Comparison of ENCODE assay signal across 8 cellular contexts in the genomic region with DNA sequence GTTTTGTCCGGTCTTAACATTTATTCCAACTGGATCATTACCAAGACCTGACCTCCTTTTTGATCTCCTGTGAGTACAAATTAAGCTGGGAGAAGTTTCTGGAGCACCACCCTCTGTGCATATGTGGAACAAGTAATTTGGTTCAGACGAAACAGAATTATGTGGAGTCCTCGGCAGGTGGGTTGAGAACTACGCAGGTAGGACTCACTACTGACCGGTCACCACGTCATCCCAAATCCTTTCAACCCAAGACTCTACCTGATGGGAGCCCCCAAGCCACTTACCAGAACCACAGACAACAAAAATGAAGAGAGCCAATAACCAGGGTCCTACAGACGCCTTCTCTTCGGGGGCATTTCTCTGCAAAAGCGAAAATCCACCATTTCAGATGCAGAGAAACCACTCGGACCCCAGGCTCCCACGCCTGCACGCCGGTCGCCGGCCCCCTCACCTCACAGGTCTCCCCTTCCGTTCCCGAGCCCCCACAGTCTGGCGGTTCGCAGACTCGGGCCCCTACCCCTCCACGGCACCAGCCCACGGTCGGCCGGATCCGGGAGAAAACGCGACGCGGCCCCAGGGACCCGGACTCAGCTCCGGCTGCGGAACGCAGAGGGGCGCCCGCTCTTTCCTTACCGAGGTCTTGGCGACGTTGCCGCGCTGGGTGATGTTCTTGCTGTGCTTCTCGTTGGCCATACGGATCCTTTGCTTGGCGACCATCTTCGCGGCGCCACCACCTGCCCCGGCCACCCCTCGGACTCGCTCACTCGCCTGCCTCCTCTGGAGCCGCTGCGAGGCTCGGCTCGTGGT. TPM values are rescaled to one million over a fixed set of nuclear protein-coding genes. Genes with fewer than 3 reads are reported as not detected.
DNase-seq lines count a peak whose midpoint lies in the region; ATAC-seq and TF ChIP-seq lines count a peak whose summit lies in the region.

No MANE protein-coding gene starts in this region.

- no peaks in the 10 kb centered on the region for H3K27me3 ChIP-seq in HL-60 (ENCODE audit: insufficient read depth, poor library complexity, severe bottlenecking)
- no peaks in the 10 kb centered on the region for H3K27me3 ChIP-seq in lower lobe of right lung (ENCODE audit: low read depth)

- H3K4me1 ChIP-seq in lower lobe of right lung = peaks cover 54% of the 10 kb centered on the region

- no peaks in the 10 kb centered on the region for H3K9me3 ChIP-seq in lower lobe of right lung

- ATAC-seq in lower lobe of right lung = peak; percentile 16 to 46

- no peak for TF ChIP-seq CTCF in HL-60 (IDR thresholded peaks at IDR 0.05; ENCODE audit: insufficient read depth, low read length)
- TF ChIP-seq CTCF in coronary artery (IDR thresholded peaks at IDR 0.05) = no peak
- no peak for TF ChIP-seq CTCF in lower lobe of right lung (IDR thresholded peaks at IDR 0.05)

- intact Hi-C loops in lower lobe of right lung (cut with DNase I) = no loop called here

- peak overlapping the region; percentile 70 for H3K4me3 ChIP-seq in HL-60 (replicated peaks; ENCODE audit: insufficient read depth, low read length)
- H3K4me3 ChIP-seq in coronary artery = peak overlapping the region; percentile 99
- H3K4me3 ChIP-seq in lower lobe of right lung = peak overlapping the region; percentile 84

- H3K27ac ChIP-seq in HL-60 (replicated peaks) (peak overlapping the region; percentile 96), coronary artery (peak overlapping the region; percentile 89 to 100), lower lobe of right lung (peak overlapping the region; percentile 100)

- H3K36me3 ChIP-seq in lower lobe of right lung = peaks cover 27% of the 10 kb centered on the region

- DNase-seq in activated T-cell treated with anti-CD3 and anti-CD28 coated beads for 24 hours (ENCODE audit: low read depth) (peak; percentile 23), HL-60 (ENCODE audit: low read depth in 1 of 2, low spot score in 1 of 2) (no peak), UCSD-AML1 (lab: John Stamatoyannopoulos, UW; ENCODE audit: unreplicated experiment) (peak; percentile 36), coronary artery (ENCODE audit: low spot score) (no peak), lower lobe of right lung (no peak), epidermal melanocyte (ENCODE audit: insufficient read length, low spot score) (no peak)
- DNase-seq in activated T-cell treated with anti-CD3 and anti-CD28 coated beads, Interleukin-2, amount 50 U/mL, for 1 hour = no peak
- peak; percentile 12 for DNase-seq in stimulated activated CD8-positive, alpha-beta memory T cell treated with anti-CD3 and anti-CD28 coated beads, Interleukin-15, amount 100 ng/mL, for 24 hours (ENCODE audit: low read depth)

RNA-seq across cellular contexts. Expression of a gene that starts 0.7 kb away (rescaled TPM):
- total RNA-seq in lower lobe of right lung = 150 TPM

RNA-seq across cellular contexts. Expression of a gene that starts 1.0 kb away (rescaled TPM):
- total RNA-seq in lower lobe of right lung = 91.9 TPM

RNA-seq across cellular contexts. Expression of a gene that starts 57.5 kb away (rescaled TPM):
- total RNA-seq in lower lobe of right lung = 107 TPM

Comparison
In these comparisons a context has a peak if more than half of its experiments do, and no peak if none do; other contexts are left out.
1. DNase-seq: peak in activated T-cell treated with anti-CD3 and anti-CD28 coated beads for 24 hours (single experiment), UCSD-AML1 (single experiment) and stimulated activated CD8-positive, alpha-beta memory T cell treated with anti-CD3 and anti-CD28 coated beads, Interleukin-15, amount 100 ng/mL, for 24 hours (single experiment); none in activated T-cell treated with anti-CD3 and anti-CD28 coated beads, Interleukin-2, amount 50 U/mL, for 1 hour (single experiment), HL-60 (0 of 2), coronary artery (single experiment), lower lobe of right lung (single experiment) and epidermal melanocyte (single experiment).
2. Peak in every context shown above with its lines, with median percentiles within 50 percentile points of each other: H3K27ac ChIP-seq and H3K4me3 ChIP-seq.